In genomic region chr4:80631861-80632260, GRCh38 we compare ENCODE assay signal across 25 cellular contexts.
"Had no signal": no experiment of that assay in that cellular context is flagged by ENCODE, and none has a peak within 500 bp of the region (broad histone marks: within the 10 kb centered on the region; RNA-seq: fewer than 3 reads in every experiment).

No MANE protein-coding gene starts in this region.

- H3K4me1 Mint-ChIP-seq: endodermal cell had no signal

- DNase-seq: colonic mucosa; cortex of kidney; dermis blood vessel endothelial cell; dorsolateral prefrontal cortex; effector CD4-positive, alpha-beta T cell; effector CD8-positive, alpha-beta T cell; effector memory CD4-positive, alpha-beta T cell; effector memory CD8-positive, alpha-beta T cell; endodermal cell; erythroblast; esophagus squamous epithelium; foreskin fibroblast; foreskin keratinocyte; foreskin melanocyte; gastrocnemius medialis; glutamatergic neuron; head of caudate nucleus; heart left ventricle had no signal

- H3K4me3 ChIP-seq: colonic mucosa, coronary artery, dorsolateral prefrontal cortex, esophagus muscularis mucosa, esophagus squamous epithelium, gastrocnemius medialis, gastroesophageal sphincter, heart left ventricle had no signal

- H3K27ac Mint-ChIP-seq: dendritic cell treated with granulocyte-macrophage colony-stimulating factor and Interleukin-4, amounts not matched to agents 40 ng/mL and 50 ng/mL, for 4 days; effector memory CD8-positive, alpha-beta T cell; endodermal cell had no signal

- H3K9me3 ChIP-seq: colonic mucosa, gastrocnemius medialis had no signal

- H3K27me3 ChIP-seq: colonic mucosa, esophagus muscularis mucosa, esophagus squamous epithelium, foreskin keratinocyte, gastrocnemius medialis, gastroesophageal sphincter, heart left ventricle had no signal

- H3K4me1 ChIP-seq: colonic mucosa, esophagus muscularis mucosa, esophagus squamous epithelium, foreskin keratinocyte, gastrocnemius medialis, gastroesophageal sphincter, heart left ventricle had no signal

- H3K27me3 Mint-ChIP-seq: dendritic cell treated with granulocyte-macrophage colony-stimulating factor and Interleukin-4, amounts not matched to agents 40 ng/mL and 50 ng/mL, for 4 days; effector memory CD8-positive, alpha-beta T cell had no signal

- FAIRE-seq: endometrium, endothelial cell of umbilical vein had no signal

- H3K36me3 ChIP-seq: colonic mucosa, esophagus muscularis mucosa, esophagus squamous epithelium, gastrocnemius medialis, gastroesophageal sphincter, heart left ventricle had no signal

- H3K4me3 Mint-ChIP-seq: dendritic cell treated with granulocyte-macrophage colony-stimulating factor and Interleukin-4, amounts not matched to agents 40 ng/mL and 50 ng/mL, for 4 days; effector memory CD8-positive, alpha-beta T cell; endodermal cell had no signal

- H3K27ac ChIP-seq: colonic mucosa, coronary artery, dorsolateral prefrontal cortex, epithelial cell of prostate, esophagus muscularis mucosa, esophagus squamous epithelium, foreskin keratinocyte, gastrocnemius medialis, gastroesophageal sphincter, heart left ventricle had no signal
